ENCODE assay signal across 9 cellular contexts in genomic region chr19:2240881-2241760, GRCh38. TPM values are rescaled to one million over a fixed set of nuclear protein-coding genes. Genes with fewer than 3 reads are reported as not detected.
DNase-seq lines count a peak whose midpoint lies in the region; ATAC-seq and TF ChIP-seq lines count a peak whose summit lies in the region.
"Had no signal": no experiment of that assay in that cellular context is flagged by ENCODE, and none has a peak within 500 bp of the region (broad histone marks: within the 10 kb centered on the region; RNA-seq: fewer than 3 reads in every experiment).

No MANE protein-coding gene starts in this region.

- no peaks in the 10 kb centered on the region for H3K27me3 ChIP-seq in ACC112 (ENCODE audit: insufficient read depth, low read length)
- no peaks in the 10 kb centered on the region for H3K27me3 ChIP-seq in Loucy (ENCODE audit: insufficient read depth, low read length, poor library complexity, severe bottlenecking)
- H3K27me3 ChIP-seq in duodenal mucosa (ENCODE audit: control insufficient read depth in 1 of 2, insufficient read depth in 2 of 2, low read length in 2 of 2) = no peaks in the 10 kb centered on the region
- no peaks in the 10 kb centered on the region for H3K27me3 ChIP-seq in Karpas-422 (ENCODE audit: low read length)

- peaks cover 3% of the 10 kb centered on the region; the same call in 1 of the 2 replicates for H3F3A ChIP-seq in Loucy (ENCODE audit: low read depth)

- peak overlapping the region in 9 of 10 donors; percentile 86 to 100 (median 92) for H3K27ac Mint-ChIP-seq in naive thymus-derived CD8-positive, alpha-beta T cell

- H3K27me3 Mint-ChIP-seq in naive thymus-derived CD8-positive, alpha-beta T cell = peaks cover 0 to 4% (median 0%) of the 10 kb centered on the region in 5 donors

- H3K9me3 ChIP-seq in Loucy (ENCODE audit: insufficient read depth, low read depth, low read length) (no peaks in the 10 kb centered on the region), duodenal mucosa (ENCODE audit: control insufficient read depth in 1 of 2, low read length in 2 of 2) (no peaks in the 10 kb centered on the region), Karpas-422 (ENCODE audit: low read length) (no peaks in the 10 kb centered on the region)

- no peak for TF ChIP-seq POLR2A in lower leg skin (IDR thresholded peaks at IDR 0.05)

- POLR2A ChIA-PET in naive thymus-derived CD8-positive, alpha-beta T cell (lab: Charles Lee) = interaction anchor here (0.6 to 13.1 kb wide), 8 partner anchors 11 to 819 kb away, joined by 3 to 262 read pairs (median 6); partner anchors contain the start of genes AMH, GADD45B and JSRP1

- no peaks in the 10 kb centered on the region for H3K9me3 Mint-ChIP-seq in naive thymus-derived CD8-positive, alpha-beta T cell

- TF ChIP-seq CTCF in Loucy (conservative IDR thresholded peaks at IDR 0.05; ENCODE audit: low read length) (no peak), lower leg skin (IDR thresholded peaks at IDR 0.05) (no peak)

- H3K27ac ChIP-seq in ACC112 (ENCODE audit: low read depth, low read length) (no peak overlapping the region), duodenal mucosa (ENCODE audit: low read depth, low read length) (no peak overlapping the region), Karpas-422 (ENCODE audit: low read length) (no peak overlapping the region)

- ATAC-seq in naive thymus-derived CD8-positive, alpha-beta T cell = no peak

- H3K4me2 ChIP-seq in Loucy (ENCODE audit: low read depth, low read length, poor library complexity, severe bottlenecking) (peak overlapping the region; percentile 100), Karpas-422 (ENCODE audit: low read depth, low read length, poor library complexity, severe bottlenecking) (no peak overlapping the region)

- 52 to 57% methylated on average over 41 of the region's 41 CpGs for WGBS in lower leg skin, 2 donors

- H3K9me2 ChIP-seq in Loucy (replicated peaks; ENCODE audit: low read depth, low read length) = no peaks in the 10 kb centered on the region
- no peaks in the 10 kb centered on the region for H3K9me2 ChIP-seq in Karpas-422 (replicated peaks; ENCODE audit: insufficient read depth, low read length)

- peaks cover 76% of the 10 kb centered on the region for H4K20me1 ChIP-seq in Loucy (ENCODE audit: insufficient read depth, low read length, poor library complexity, severe bottlenecking)
- peaks cover 53% of the 10 kb centered on the region for H4K20me1 ChIP-seq in Karpas-422 (ENCODE audit: insufficient read depth, low read depth, low read length)

- intact Hi-C loops in lower leg skin (cut with DNase I; ENCODE audit: low total_unique reads) = no loop called here

- H3K36me3 ChIP-seq in ACC112 (ENCODE audit: insufficient read depth, low read length) (no peaks in the 10 kb centered on the region), Loucy (ENCODE audit: insufficient read depth, low read length) (peaks cover 39% of the 10 kb centered on the region; the same call in 1 of the 2 replicates), duodenal mucosa (ENCODE audit: control insufficient read depth in 1 of 2, insufficient read depth in 2 of 2, low read length in 2 of 2) (peaks cover 18 to 30% of the 10 kb centered on the region in 2 donors), Karpas-422 (ENCODE audit: insufficient read depth, low read length) (peaks cover 18% of the 10 kb centered on the region; the same call in 1 of the 2 replicates)

- peak overlapping the region; percentile 87 to 100 (median 99) for H3K4me3 Mint-ChIP-seq in naive thymus-derived CD8-positive, alpha-beta T cell

- no peak for DNase-seq in naive thymus-derived CD8-positive, alpha-beta T cell
- DNase-seq in NAMALWA (ENCODE audit: low spot score) = no peak
- no peak for DNase-seq in Karpas-422
- DNase-seq in T-helper 9 cell = no peak
- DNase-seq in lower leg skin (ENCODE audit: low spot score in 2 of 2) = no peak

- peaks cover 24% of the 10 kb centered on the region for H3K4me1 ChIP-seq in ACC112 (ENCODE audit: control insufficient read depth, insufficient read depth, low read length, unreplicated experiment)
- H3K4me1 ChIP-seq in Loucy (ENCODE audit: insufficient read depth, low read length, poor library complexity, severe bottlenecking) = peaks cover 42% of the 10 kb centered on the region
- H3K4me1 ChIP-seq in duodenal mucosa (ENCODE audit: control insufficient read depth in 1 of 2, insufficient read depth in 2 of 2, low read length in 2 of 2) = peaks cover 68 to 69% of the 10 kb centered on the region in 2 donors
- peaks cover 26% of the 10 kb centered on the region for H3K4me1 ChIP-seq in Karpas-422 (ENCODE audit: low read length)

- H2AFZ ChIP-seq in ACC112 (ENCODE audit: low read length, unreplicated experiment) = no peak overlapping the region
- H2AFZ ChIP-seq in Loucy (ENCODE audit: low read length) = no peak overlapping the region
- H2AFZ ChIP-seq in Karpas-422 (ENCODE audit: low read length) = no peak overlapping the region

- peak overlapping the region; percentile 86 for H3K9ac ChIP-seq in Loucy (ENCODE audit: low read depth, low read length, poor library complexity, severe bottlenecking)
- peak overlapping the region; percentile 48 to 57 for H3K9ac ChIP-seq in duodenal mucosa (ENCODE audit: low read depth in 1 of 2, low read length in 2 of 2)
- H3K9ac ChIP-seq in Karpas-422 (ENCODE audit: low read length) = no peak overlapping the region

- peaks cover 3 to 50% (median 16%) of the 10 kb centered on the region in 3 donors for H3K36me3 Mint-ChIP-seq in naive thymus-derived CD8-positive, alpha-beta T cell

- H3K79me2 ChIP-seq in ACC112 (ENCODE audit: control insufficient read depth, insufficient read depth, low read length, unreplicated experiment) (peaks cover 72% of the 10 kb centered on the region), Loucy (ENCODE audit: insufficient read depth, low read length) (peaks cover 89% of the 10 kb centered on the region), Karpas-422 (ENCODE audit: low read length) (peaks cover 67% of the 10 kb centered on the region)

- peaks cover 41 to 65% (median 61%) of the 10 kb centered on the region in 4 donors for H3K4me1 Mint-ChIP-seq in naive thymus-derived CD8-positive, alpha-beta T cell

- H3K4me3 ChIP-seq in ACC112 (ENCODE audit: low read depth, low read length) (peak overlapping the region; percentile 94), Loucy (ENCODE audit: low read length, poor library complexity, severe bottlenecking) (peak overlapping the region; percentile 93), duodenal mucosa (ENCODE audit: low read depth in 1 of 2, low read length in 2 of 2) (peak overlapping the region; percentile 30 to 52), Karpas-422 (ENCODE audit: low read length) (no peak overlapping the region), lower leg skin (ENCODE audit: low read depth, poor library complexity, severe bottlenecking) (no peak overlapping the region)

RNA-seq across cellular contexts. Expression of gene SF3A2, which starts 4.5 kb away (rescaled TPM):
- total RNA-seq in naive thymus-derived CD8-positive, alpha-beta T cell = 100 to 1,000 TPM; 149 to 162 TPM
- 10 to 100 TPM; 16.3 to 33.5 (median 26.0) TPM for polyA plus RNA-seq in naive thymus-derived CD8-positive, alpha-beta T cell
- total RNA-seq in Karpas-422 (2014; rRNA removed; shearing (Covaris generic); ENCODE audit: low replicate concordance) = 27.2 and 55.8 TPM in 2 replicates
- total RNA-seq in lower leg skin = 10 to 100 TPM; 35.6 to 85.6 (median 47.8) TPM

RNA-seq across cellular contexts. Expression of gene PLEKHJ1, which starts 5.0 kb away (rescaled TPM):
- total RNA-seq in naive thymus-derived CD8-positive, alpha-beta T cell = 10 to 100 TPM; 56.7 to 59.8 TPM
- polyA plus RNA-seq in naive thymus-derived CD8-positive, alpha-beta T cell = 100 to 1,000 TPM in 2 of 3 donors, 10 to 100 TPM in 1; 85.2 to 106 (median 101) TPM
- total RNA-seq in Karpas-422 (2014; rRNA removed; shearing (Covaris generic); ENCODE audit: low replicate concordance) = 57.4 and 136 TPM in 2 replicates
- total RNA-seq in lower leg skin = 10 to 100 TPM; 52.2 to 80.5 (median 70.0) TPM

RNA-seq across cellular contexts. Expression of gene AMH, which starts 8.0 kb away (rescaled TPM):
- total RNA-seq in naive thymus-derived CD8-positive, alpha-beta T cell = 10 to 100 TPM; 13.6 to 14.0 TPM
- not detected for polyA plus RNA-seq in naive thymus-derived CD8-positive, alpha-beta T cell
- 1.9 and 7.2 TPM in 2 replicates for total RNA-seq in Karpas-422 (2014; rRNA removed; shearing (Covaris generic); ENCODE audit: low replicate concordance)
- total RNA-seq in lower leg skin = 1 to 10 TPM in 3 of 4 donors, under 1 TPM in 1; 0.13 to 1.3 (median 1.2) TPM

RNA-seq across cellular contexts. Expression of gene JSRP1, which starts 15.1 kb away (rescaled TPM):
- under 1 TPM in 1 of 2 experiments, not detected in 1; 0.70 TPM for total RNA-seq in naive thymus-derived CD8-positive, alpha-beta T cell
- 1 to 10 TPM in 1 of 3 donors, under 1 TPM in 2; 0.41 to 1.3 (median 0.59) TPM for polyA plus RNA-seq in naive thymus-derived CD8-positive, alpha-beta T cell
- total RNA-seq in Karpas-422 (2014; rRNA removed; shearing (Covaris generic); ENCODE audit: low replicate concordance) = not detected in 2 replicates
- total RNA-seq in lower leg skin = not detected
- total RNA-seq: RPMI7951 had no signal

RNA-seq across cellular contexts. Expression of gene PEAK3, which starts 40.9 kb away (rescaled TPM):
- under 1 TPM; 0.14 to 0.23 TPM for total RNA-seq in naive thymus-derived CD8-positive, alpha-beta T cell
- under 1 TPM in 1 of 3 donors, not detected in 2; 0.15 TPM for polyA plus RNA-seq in naive thymus-derived CD8-positive, alpha-beta T cell
- total RNA-seq in Karpas-422 (2014; rRNA removed; shearing (Covaris generic); ENCODE audit: low replicate concordance) = not detected in 2 replicates
- total RNA-seq in lower leg skin = under 1 TPM; 0.30 to 0.97 (median 0.76) TPM

Comparison
In these comparisons a context has a peak if more than half of its experiments do, and no peak if none do; other contexts are left out.
1. H3K4me3 ChIP-seq: peak in ACC112 (single experiment), Loucy (single experiment) and duodenal mucosa (2 of 2); none in Karpas-422 (single experiment) and lower leg skin (single experiment).